Comparison of ENCODE assay signal across 9 cellular contexts in genomic region chr15:75008249-75009017, GRCh38. TPM values are rescaled to one million over a fixed set of nuclear protein-coding genes. Genes with fewer than 3 reads are reported as not detected.
DNase-seq lines count a peak whose midpoint lies in the region; ATAC-seq and TF ChIP-seq lines count a peak whose summit lies in the region.
"Had no signal": no experiment of that assay in that cellular context is flagged by ENCODE, and none has a peak within 500 bp of the region (broad histone marks: within the 10 kb centered on the region; RNA-seq: fewer than 3 reads in every experiment).

No MANE protein-coding gene starts in this region.

- no peaks in the 10 kb centered on the region for H3K9me3 Mint-ChIP-seq in osteocyte (ENCODE audit: unreplicated experiment)

- no peak overlapping the region for H3K27ac Mint-ChIP-seq in osteocyte (ENCODE audit: unreplicated experiment)

- H3K36me3 Mint-ChIP-seq in osteocyte (ENCODE audit: unreplicated experiment) = no peaks in the 10 kb centered on the region

- peak; percentile 45 for ATAC-seq in GM18867 (IDR thresholded peaks at IDR 0.05; ENCODE audit: unreplicated experiment)
- ATAC-seq in GM21737 (IDR thresholded peaks at IDR 0.05; ENCODE audit: unreplicated experiment) = peak; percentile 16
- peak; percentile 26 for ATAC-seq in HG03442 (IDR thresholded peaks at IDR 0.05; ENCODE audit: unreplicated experiment)
- no peak for ATAC-seq in HG03457 (IDR thresholded peaks at IDR 0.05; ENCODE audit: unreplicated experiment)

- no peak overlapping the region for H3K4me3 Mint-ChIP-seq in osteocyte (ENCODE audit: unreplicated experiment)

- no peaks in the 10 kb centered on the region for H3K27me3 Mint-ChIP-seq in osteocyte (ENCODE audit: unreplicated experiment)

- no peaks in the 10 kb centered on the region for H3K4me1 Mint-ChIP-seq in osteocyte (ENCODE audit: unreplicated experiment)

- no peak for TF ChIP-seq CTCF in osteocyte (IDR thresholded peaks at IDR 0.05)

- peak; percentile 50 for DNase-seq in germinal center (ENCODE audit: low spot score)
- no peak for DNase-seq in DMS53 (lab: John Stamatoyannopoulos, UW)
- no peak for DNase-seq in NCI-H2029 treated with DMSO at 0.1 percent for 48 hours (lab: John Stamatoyannopoulos, UW)
- no peak for DNase-seq in osteocyte (ENCODE audit: extremely low spot score, unreplicated experiment)
- DNase-seq: NCI-H526 treated with DMSO at 0.1 percent for 48 hours had no signal

RNA-seq across cellular contexts. Expression of gene SCAMP5, which starts 13.1 kb away (rescaled TPM):
- 23.5 and 24.1 TPM in 2 replicates for total RNA-seq in osteocyte

RNA-seq across cellular contexts. Expression of gene PPCDC, which starts 15.0 kb away (rescaled TPM):
- 11.9 and 12.7 TPM in 2 replicates for total RNA-seq in osteocyte

RNA-seq across cellular contexts. Expression of gene RPP25, which starts 51.9 kb away (rescaled TPM):
- 19.8 and 20.1 TPM in 2 replicates for total RNA-seq in osteocyte
